11 cellular contexts compared by ENCODE assay signal in the genomic region with DNA sequence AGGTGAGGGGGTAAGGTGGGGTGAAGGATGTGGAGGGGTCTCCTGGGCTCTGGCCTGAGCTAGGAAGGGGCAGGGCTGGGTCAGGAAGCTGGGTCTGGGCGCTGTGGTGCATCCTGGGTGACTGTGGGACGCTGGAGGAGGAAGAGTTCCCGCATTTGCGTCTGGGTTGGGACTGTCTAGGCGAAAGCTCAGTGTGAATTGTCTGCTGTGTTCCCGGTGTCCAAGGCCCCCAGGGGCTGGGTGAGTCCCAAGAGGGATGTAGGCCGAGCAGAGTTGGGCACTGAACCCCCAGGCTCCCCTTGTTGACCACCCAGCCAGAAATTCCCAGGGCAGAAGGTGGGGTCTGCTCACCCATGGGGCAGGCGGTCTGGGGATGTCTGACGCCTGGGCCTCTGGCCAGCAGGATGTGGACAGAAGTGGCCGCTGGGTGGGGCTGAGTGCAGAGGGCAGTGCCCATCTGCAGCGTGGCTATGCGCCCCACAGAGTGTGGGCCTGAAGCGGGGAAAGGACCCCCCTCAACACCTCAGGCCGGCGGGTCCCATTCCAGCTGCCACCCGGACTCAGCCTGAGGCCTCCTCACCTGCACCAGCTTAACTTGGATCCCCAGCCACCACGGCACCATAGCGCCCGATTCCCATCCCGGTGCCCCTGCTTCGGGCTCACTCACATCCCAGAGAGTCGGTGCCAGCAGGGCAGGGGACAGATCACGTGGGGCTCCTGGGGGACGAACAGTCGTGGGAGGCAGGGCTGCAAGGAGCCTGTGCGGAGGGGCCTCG. TPM values are rescaled to one million over a fixed set of nuclear protein-coding genes. Genes with fewer than 3 reads are reported as not detected.
DNase-seq lines count a peak whose midpoint lies in the region; ATAC-seq and TF ChIP-seq lines count a peak whose summit lies in the region.
"Had no signal": no experiment of that assay in that cellular context is flagged by ENCODE, and none has a peak within 500 bp of the region (broad histone marks: within the 10 kb centered on the region; RNA-seq: fewer than 3 reads in every experiment).

No MANE protein-coding gene starts in this region.

- H3K9me2 ChIP-seq in GM23338 (ENCODE audit: insufficient read depth): no peaks in the 10 kb centered on the region

- TF ChIP-seq POLR2A in heart left ventricle (IDR thresholded peaks at IDR 0.05): no peak

- WGBS in heart left ventricle, 4 donors: 73 to 83% (median 79%) methylated on average over 17 to 27 of the region's 27 CpGs

- intact Hi-C loops in heart left ventricle (cut with DNase I) (loop anchor here in 1 of 10 donors (5.0 kb wide), 1 partner anchor 38 kb away; no protein-coding TSS in a partner anchor), posterior cingulate gyrus (cut with DNase I) (no loop called here)

- H3K79me2 ChIP-seq in GM23338 (replicated peaks; ENCODE audit: insufficient read depth): no peaks in the 10 kb centered on the region

- no peak overlapping the region for H3K4me3 Mint-ChIP-seq in GM23338
- H3K4me3 Mint-ChIP-seq: CD4-positive, CD25-positive, alpha-beta regulatory T cell; natural killer cell treated with Interleukin-12 subunit alpha and Interleukin-12 subunit beta and Interleukin-15 and Interleukin-18, amount 100 ng/mL, for 72 hours had no signal

- peaks cover 8% of the 10 kb centered on the region for H3K9me3 Mint-ChIP-seq in GM23338
- H3K9me3 Mint-ChIP-seq: CD4-positive, CD25-positive, alpha-beta regulatory T cell; natural killer cell treated with Interleukin-12 subunit alpha and Interleukin-12 subunit beta and Interleukin-15 and Interleukin-18, amount 100 ng/mL, for 72 hours had no signal

- peaks cover 5% of the 10 kb centered on the region; the same call in 1 of the 3 replicates for H3K36me3 Mint-ChIP-seq in GM23338 (ENCODE audit: low read depth)
- H3K36me3 Mint-ChIP-seq: CD4-positive, CD25-positive, alpha-beta regulatory T cell; natural killer cell treated with Interleukin-12 subunit alpha and Interleukin-12 subunit beta and Interleukin-15 and Interleukin-18, amount 100 ng/mL, for 72 hours had no signal

- TF ChIP-seq CTCF in GM23338 (conservative IDR thresholded peaks at IDR 0.05; ENCODE audit: low read depth in 2 of 2): no peak
- no peak for TF ChIP-seq CTCF in heart left ventricle (IDR thresholded peaks at IDR 0.05)

- no peaks in the 10 kb centered on the region for H3K36me3 ChIP-seq in GM23338 (ENCODE audit: insufficient read depth)
- no peaks in the 10 kb centered on the region for H3K36me3 ChIP-seq in SJCRH30
- no peaks in the 10 kb centered on the region for H3K36me3 ChIP-seq in heart left ventricle

- H4K20me1 ChIP-seq in GM23338 (replicated peaks; ENCODE audit: insufficient read depth): no peaks in the 10 kb centered on the region

- ATAC-seq in GM23338 (peak; percentile 16), heart left ventricle (no peak), HG03342 (IDR thresholded peaks at IDR 0.05; ENCODE audit: unreplicated experiment) (no peak), GM21367 (IDR thresholded peaks at IDR 0.05; ENCODE audit: unreplicated experiment) (no peak)
- ATAC-seq: HCT116; natural killer cell treated with Interleukin-12 subunit alpha and Interleukin-12 subunit beta and Interleukin-15 and Interleukin-18, amount 100 ng/mL, for 72 hours had no signal

- H3K4me3 ChIP-seq in GM23338 (no peak overlapping the region), SJCRH30 (no peak overlapping the region), heart left ventricle (no peak overlapping the region)

- H3K27ac ChIP-seq in GM23338 (ENCODE audit: low read depth) (no peak overlapping the region), SJCRH30 (no peak overlapping the region), heart left ventricle (peak overlapping the region in 1 of 12 donors; percentile 44)

- no peak overlapping the region for H2AFZ ChIP-seq in GM23338

- no peak overlapping the region for H3K27ac Mint-ChIP-seq in GM23338
- H3K27ac Mint-ChIP-seq: natural killer cell treated with Interleukin-12 subunit alpha and Interleukin-12 subunit beta and Interleukin-15 and Interleukin-18, amount 100 ng/mL, for 72 hours had no signal

- H3K27me3 Mint-ChIP-seq in GM23338 (ENCODE audit: insufficient read depth, low read depth, poor library complexity): peaks cover 17% of the 10 kb centered on the region
- H3K27me3 Mint-ChIP-seq: CD4-positive, CD25-positive, alpha-beta regulatory T cell had no signal

- DNase-seq in GM23338 (ENCODE audit: low spot score) (no peak), SJCRH30 (peak; percentile 43 to 48), heart left ventricle (peak in 3 of 5 donors; percentile 30 to 63 (median 33)), posterior cingulate gyrus (peak in 6 of 10 donors; percentile 4 to 90 (median 48)), cortex of kidney (lab: John Stamatoyannopoulos, UW) (no peak)
- DNase-seq: CD4-positive, CD25-positive, alpha-beta regulatory T cell; stimulated activated CD4-positive, alpha-beta T cell treated with anti-CD3 and anti-CD28 coated beads, Interleukin-12 subunit alpha, Interleukin-12 subunit beta, amount 100 ng/mL, for 4 hours had no signal

- H3F3A ChIP-seq in GM23338 (replicated peaks; ENCODE audit: low read depth): no peaks in the 10 kb centered on the region

- H3K4me1 Mint-ChIP-seq in GM23338: peaks cover 13% of the 10 kb centered on the region

- H3K27me3 ChIP-seq in GM23338 (ENCODE audit: insufficient read depth) (no peaks in the 10 kb centered on the region), SJCRH30 (no peaks in the 10 kb centered on the region), heart left ventricle (no peaks in the 10 kb centered on the region)

- H3K4me1 ChIP-seq in GM23338 (ENCODE audit: insufficient read depth) (no peaks in the 10 kb centered on the region; the same call in 1 of the 2 replicates), SJCRH30 (peaks cover 78% of the 10 kb centered on the region), heart left ventricle (peaks cover 0 to 43% (median 20%) of the 10 kb centered on the region in 12 donors)

- H3K9me3 ChIP-seq in SJCRH30 (replicated peaks): no peaks in the 10 kb centered on the region
- H3K9me3 ChIP-seq in heart left ventricle: no peaks in the 10 kb centered on the region

- H3K4me2 ChIP-seq in GM23338: no peak overlapping the region

TF ChIP-seq in GM23338, 12 proteins besides CTCF, POLR2A, EP300 and RAD21 (continues in another document):
- TF ChIP-seq CREB1 (CRISPR knock-in tag; IDR thresholded peaks at IDR 0.05; ENCODE audit: low read depth) (no peak), STAT1 (IDR thresholded peaks at IDR 0.05; ENCODE audit: unreplicated experiment) (no peak), ZNF331 (CRISPR knock-in tag; IDR thresholded peaks at IDR 0.05; ENCODE audit: low read depth) (no peak), ZNF114 (CRISPR knock-in tag; IDR thresholded peaks at IDR 0.05) (no peak), EZH2phosphoT487 (IDR thresholded peaks at IDR 0.05; ENCODE audit: unreplicated experiment) (no peak), POLR2AphosphoS5 (IDR thresholded peaks at IDR 0.05; ENCODE audit: low read depth) (no peak)
- TF ChIP-seq, protein P1, sequence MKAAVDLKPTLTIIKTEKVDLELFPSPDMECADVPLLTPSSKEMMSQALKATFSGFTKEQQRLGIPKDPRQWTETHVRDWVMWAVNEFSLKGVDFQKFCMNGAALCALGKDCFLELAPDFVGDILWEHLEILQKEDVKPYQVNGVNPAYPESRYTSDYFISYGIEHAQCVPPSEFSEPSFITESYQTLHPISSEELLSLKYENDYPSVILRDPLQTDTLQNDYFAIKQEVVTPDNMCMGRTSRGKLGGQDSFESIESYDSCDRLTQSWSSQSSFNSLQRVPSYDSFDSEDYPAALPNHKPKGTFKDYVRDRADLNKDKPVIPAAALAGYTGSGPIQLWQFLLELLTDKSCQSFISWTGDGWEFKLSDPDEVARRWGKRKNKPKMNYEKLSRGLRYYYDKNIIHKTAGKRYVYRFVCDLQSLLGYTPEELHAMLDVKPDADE (IDR thresholded peaks at IDR 0.05): no peak
- TF ChIP-seq, protein P2, sequence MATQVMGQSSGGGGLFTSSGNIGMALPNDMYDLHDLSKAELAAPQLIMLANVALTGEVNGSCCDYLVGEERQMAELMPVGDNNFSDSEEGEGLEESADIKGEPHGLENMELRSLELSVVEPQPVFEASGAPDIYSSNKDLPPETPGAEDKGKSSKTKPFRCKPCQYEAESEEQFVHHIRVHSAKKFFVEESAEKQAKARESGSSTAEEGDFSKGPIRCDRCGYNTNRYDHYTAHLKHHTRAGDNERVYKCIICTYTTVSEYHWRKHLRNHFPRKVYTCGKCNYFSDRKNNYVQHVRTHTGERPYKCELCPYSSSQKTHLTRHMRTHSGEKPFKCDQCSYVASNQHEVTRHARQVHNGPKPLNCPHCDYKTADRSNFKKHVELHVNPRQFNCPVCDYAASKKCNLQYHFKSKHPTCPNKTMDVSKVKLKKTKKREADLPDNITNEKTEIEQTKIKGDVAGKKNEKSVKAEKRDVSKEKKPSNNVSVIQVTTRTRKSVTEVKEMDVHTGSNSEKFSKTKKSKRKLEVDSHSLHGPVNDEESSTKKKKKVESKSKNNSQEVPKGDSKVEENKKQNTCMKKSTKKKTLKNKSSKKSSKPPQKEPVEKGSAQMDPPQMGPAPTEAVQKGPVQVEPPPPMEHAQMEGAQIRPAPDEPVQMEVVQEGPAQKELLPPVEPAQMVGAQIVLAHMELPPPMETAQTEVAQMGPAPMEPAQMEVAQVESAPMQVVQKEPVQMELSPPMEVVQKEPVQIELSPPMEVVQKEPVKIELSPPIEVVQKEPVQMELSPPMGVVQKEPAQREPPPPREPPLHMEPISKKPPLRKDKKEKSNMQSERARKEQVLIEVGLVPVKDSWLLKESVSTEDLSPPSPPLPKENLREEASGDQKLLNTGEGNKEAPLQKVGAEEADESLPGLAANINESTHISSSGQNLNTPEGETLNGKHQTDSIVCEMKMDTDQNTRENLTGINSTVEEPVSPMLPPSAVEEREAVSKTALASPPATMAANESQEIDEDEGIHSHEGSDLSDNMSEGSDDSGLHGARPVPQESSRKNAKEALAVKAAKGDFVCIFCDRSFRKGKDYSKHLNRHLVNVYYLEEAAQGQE (IDR thresholded peaks at IDR 0.05; ENCODE audit: unreplicated experiment): no peak

RNA-seq across cellular contexts. Expression of a gene that starts 36.9 kb away (rescaled TPM):
- total RNA-seq in GM23338 (2014; rRNA removed; shearing (Covaris generic)): 34.5 and 36.2 TPM in 2 replicates
- polyA plus RNA-seq in GM23338 (2016; fragmentation: Nextera tagmentation; extraction: Ambion mirVana) (10.9 and 12.1 TPM in 2 replicates), heart left ventricle (10 to 100 TPM; 14.1 to 25.8 TPM)
- total RNA-seq in SJCRH30 (2014; rRNA removed; shearing (Covaris generic)): 15.2 and 16.5 TPM in 2 replicates
- total RNA-seq in heart left ventricle: 10 to 100 TPM; 10.8 to 22.0 (median 18.5) TPM

Comparison
In these comparisons a context has a peak if more than half of its experiments do, and no peak if none do; other contexts are left out.
1. DNase-seq: peak in SJCRH30 (2 of 2), heart left ventricle (3 of 5) and posterior cingulate gyrus (6 of 10); none in GM23338 (single experiment) and cortex of kidney (single experiment).